1 cellular context compared by ENCODE assay signal in the genomic region with DNA sequence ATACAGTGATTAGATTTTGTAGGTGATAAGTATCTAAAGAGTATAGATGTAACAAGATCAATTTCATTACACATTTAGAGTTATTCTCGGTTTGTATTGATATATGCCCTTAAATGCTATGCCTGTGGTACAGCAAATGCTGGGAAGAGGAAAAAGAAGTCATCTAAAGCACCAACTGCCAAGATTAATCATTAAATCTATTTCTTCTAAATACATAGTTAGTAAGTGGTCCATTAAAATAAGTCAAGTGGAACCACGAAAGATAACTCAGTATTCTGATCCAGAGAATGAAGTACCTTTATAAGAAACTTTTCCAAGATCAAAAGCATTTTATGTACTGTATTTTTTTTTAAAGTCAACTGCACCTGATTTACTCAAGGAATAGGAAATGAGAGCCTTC.
TF ChIP-seq lines count a peak whose summit lies in the region.

No MANE protein-coding gene starts in this region.

TF ChIP-seq in WTC11, 78 proteins besides CTCF, POLR2A, EP300 and RAD21 (continued from another document):
- TF ChIP-seq ZNF671 (CRISPR knock-in tag; IDR thresholded peaks at IDR 0.05) (no peak), CREB1 (CRISPR knock-in tag; IDR thresholded peaks at IDR 0.05) (no peak), ZNF416 (CRISPR knock-in tag; IDR thresholded peaks at IDR 0.05) (no peak), ZNF219 (CRISPR knock-in tag; IDR thresholded peaks at IDR 0.05; ENCODE audit: borderline replicate concordance) (no peak), JUN (CRISPR knock-in tag; IDR thresholded peaks at IDR 0.05) (no peak)
- TF ChIP-seq, protein P1, sequence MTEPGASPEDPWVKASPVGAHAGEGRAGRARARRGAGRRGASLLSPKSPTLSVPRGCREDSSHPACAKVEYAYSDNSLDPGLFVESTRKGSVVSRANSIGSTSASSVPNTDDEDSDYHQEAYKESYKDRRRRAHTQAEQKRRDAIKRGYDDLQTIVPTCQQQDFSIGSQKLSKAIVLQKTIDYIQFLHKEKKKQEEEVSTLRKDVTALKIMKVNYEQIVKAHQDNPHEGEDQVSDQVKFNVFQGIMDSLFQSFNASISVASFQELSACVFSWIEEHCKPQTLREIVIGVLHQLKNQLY (CRISPR knock-in tag; IDR thresholded peaks at IDR 0.05) = no peak
- TF ChIP-seq, protein P2, sequence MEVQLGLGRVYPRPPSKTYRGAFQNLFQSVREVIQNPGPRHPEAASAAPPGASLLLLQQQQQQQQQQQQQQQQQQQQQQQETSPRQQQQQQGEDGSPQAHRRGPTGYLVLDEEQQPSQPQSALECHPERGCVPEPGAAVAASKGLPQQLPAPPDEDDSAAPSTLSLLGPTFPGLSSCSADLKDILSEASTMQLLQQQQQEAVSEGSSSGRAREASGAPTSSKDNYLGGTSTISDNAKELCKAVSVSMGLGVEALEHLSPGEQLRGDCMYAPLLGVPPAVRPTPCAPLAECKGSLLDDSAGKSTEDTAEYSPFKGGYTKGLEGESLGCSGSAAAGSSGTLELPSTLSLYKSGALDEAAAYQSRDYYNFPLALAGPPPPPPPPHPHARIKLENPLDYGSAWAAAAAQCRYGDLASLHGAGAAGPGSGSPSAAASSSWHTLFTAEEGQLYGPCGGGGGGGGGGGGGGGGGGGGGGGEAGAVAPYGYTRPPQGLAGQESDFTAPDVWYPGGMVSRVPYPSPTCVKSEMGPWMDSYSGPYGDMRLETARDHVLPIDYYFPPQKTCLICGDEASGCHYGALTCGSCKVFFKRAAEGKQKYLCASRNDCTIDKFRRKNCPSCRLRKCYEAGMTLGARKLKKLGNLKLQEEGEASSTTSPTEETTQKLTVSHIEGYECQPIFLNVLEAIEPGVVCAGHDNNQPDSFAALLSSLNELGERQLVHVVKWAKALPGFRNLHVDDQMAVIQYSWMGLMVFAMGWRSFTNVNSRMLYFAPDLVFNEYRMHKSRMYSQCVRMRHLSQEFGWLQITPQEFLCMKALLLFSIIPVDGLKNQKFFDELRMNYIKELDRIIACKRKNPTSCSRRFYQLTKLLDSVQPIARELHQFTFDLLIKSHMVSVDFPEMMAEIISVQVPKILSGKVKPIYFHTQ (CRISPR knock-in tag; IDR thresholded peaks at IDR 0.05) = no peak
- TF ChIP-seq, protein P3, sequence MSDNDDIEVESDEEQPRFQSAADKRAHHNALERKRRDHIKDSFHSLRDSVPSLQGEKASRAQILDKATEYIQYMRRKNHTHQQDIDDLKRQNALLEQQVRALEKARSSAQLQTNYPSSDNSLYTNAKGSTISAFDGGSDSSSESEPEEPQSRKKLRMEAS (CRISPR knock-in tag; IDR thresholded peaks at IDR 0.05) = no peak
